Comparison of ENCODE assay signal across 32 cellular contexts in the genomic region with DNA sequence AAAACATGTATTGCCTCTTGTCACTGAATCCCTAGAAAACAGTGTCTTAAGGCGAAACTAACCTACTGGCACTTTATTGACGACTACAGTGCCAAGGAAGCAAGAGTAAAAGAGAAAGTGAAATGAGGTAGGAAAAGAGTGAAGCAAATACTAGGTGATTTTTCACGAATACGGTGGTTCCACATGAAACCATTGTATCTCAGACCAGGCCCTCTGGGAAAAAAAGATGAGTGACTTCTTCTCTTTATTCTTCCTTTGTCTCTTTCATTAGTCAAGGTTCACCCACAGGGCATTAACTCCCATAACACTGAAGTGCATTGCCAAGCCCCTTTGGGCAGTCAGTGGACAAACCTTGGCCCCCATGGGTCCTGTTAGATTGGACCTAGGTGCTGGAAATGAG. TPM values are rescaled to one million over a fixed set of nuclear protein-coding genes. Genes with fewer than 3 reads are reported as not detected.
DNase-seq lines count a peak whose midpoint lies in the region; ATAC-seq, FAIRE-seq and TF ChIP-seq lines count a peak whose summit lies in the region.
"Had no signal": no experiment of that assay in that cellular context is flagged by ENCODE, and none has a peak within 500 bp of the region (broad histone marks: within the 10 kb centered on the region; RNA-seq: fewer than 3 reads in every experiment).

No MANE protein-coding gene starts in this region.

- TF ChIP-seq EP300 in K562 (IDR thresholded peaks at IDR 0.05; ENCODE audit: low read length) = no peak

- no peak overlapping the region for H3K4me2 ChIP-seq in K562 (ENCODE audit: insufficient read depth, low read length)

- H3K4me3 ChIP-seq in K562 = no peak overlapping the region
- no peak overlapping the region for H3K4me3 ChIP-seq in heart right ventricle
- no peak overlapping the region for H3K4me3 ChIP-seq in endodermal cell (ENCODE audit: low read length)
- H3K4me3 ChIP-seq: pancreas, upper lobe of right lung had no signal

- H3K36me3 ChIP-seq in K562 (ENCODE audit: control insufficient read depth, insufficient read depth, low read length) (no peaks in the 10 kb centered on the region), heart right ventricle (no peaks in the 10 kb centered on the region), endodermal cell (ENCODE audit: control insufficient read depth, insufficient read depth, low read length) (no peaks in the 10 kb centered on the region)
- H3K36me3 ChIP-seq: pancreas, upper lobe of right lung had no signal

- in situ Hi-C loops in K562 (cut with MboI) = no loop called here

- 48% methylated on average over 4 of the region's 4 CpGs for WGBS in K562 (ENCODE audit: insufficient coverage, low coverage, missing lambda C conversion rate)
- WGBS in heart right ventricle, 2 donors = 88 to 91% methylated on average over 4 of the region's 4 CpGs
- 86 to 97% methylated on average over 4 of the region's 4 CpGs for WGBS in endodermal cell (ENCODE audit: insufficient coverage in 1 of 2, insufficient read length in 1 of 2), 2 experiments

- FAIRE-seq in GM18507 (lab: Jason Lieb, UNC) (peak; percentile 81), K562 (lab: Jason Lieb, UNC) (no peak)
- FAIRE-seq: D721Med, islet of Langerhans, pancreas had no signal

- H3K27ac ChIP-seq in K562 (ENCODE audit: extremely low read depth, low read depth, low read length) (no peak overlapping the region), heart right ventricle (no peak overlapping the region), endodermal cell (ENCODE audit: low read depth, low read length) (no peak overlapping the region)
- H3K27ac ChIP-seq: pancreas, upper lobe of right lung had no signal

- peaks cover 0 to 15% of the 10 kb centered on the region in 2 experiments; a peak in 2 of 5 replicates for H3K4me1 ChIP-seq in K562 (replicated peaks in 1 of 2; ENCODE audit: control insufficient read depth in 2 of 2, insufficient read depth in 2 of 2, low read length in 2 of 2)
- peaks cover 0 to 16% (median 0%) of the 10 kb centered on the region in 9 donors for H3K4me1 ChIP-seq in heart right ventricle
- H3K4me1 ChIP-seq in endodermal cell (ENCODE audit: control insufficient read depth, insufficient read depth, low read length) = no peaks in the 10 kb centered on the region
- H3K4me1 ChIP-seq: pancreas, upper lobe of right lung had no signal

- BruUV-seq in K562 (replicated peaks; lab: Mats Ljungman, UMichigan) = no TSS peak

- TF ChIP-seq POLR2A in K562 (conservative IDR thresholded peaks at IDR 0.05) = no peak

- H3K27me3 ChIP-seq in K562 (ENCODE audit: control insufficient read depth in 2 of 2, insufficient read depth in 2 of 2, low read length in 2 of 2) = no peaks in the 10 kb centered on the region
- H3K27me3 ChIP-seq in heart right ventricle = no peaks in the 10 kb centered on the region
- no peaks in the 10 kb centered on the region for H3K27me3 ChIP-seq in endodermal cell (ENCODE audit: control insufficient read depth, insufficient read depth, low read length, poor library complexity, severe bottlenecking)
- H3K27me3 ChIP-seq: pancreas, upper lobe of right lung had no signal

- H3K9me3 ChIP-seq in K562 (replicated peaks; ENCODE audit: control insufficient read depth, insufficient read depth, low read depth, low read length) (no peaks in the 10 kb centered on the region), heart right ventricle (no peaks in the 10 kb centered on the region), endodermal cell (ENCODE audit: control insufficient read depth, low read length) (no peaks in the 10 kb centered on the region)
- H3K9me3 ChIP-seq: pancreas, upper lobe of right lung had no signal

- CTCF ChIA-PET in K562 (lab: Yijun Ruan, JAX; ENCODE audit: low intra/inter-chr PET ratio) = no interaction called here

- no peak overlapping the region for H3K27ac Mint-ChIP-seq in endodermal cell
- H3K27ac Mint-ChIP-seq: activated CD4-positive, alpha-beta T cell treated with anti-CD3 and anti-CD28 coated beads for 36 hours; activated CD8-positive, alpha-beta T cell treated with anti-CD3 and anti-CD28 coated beads for 36 hours; activated naive CD4-positive, alpha-beta T cell treated with anti-CD3 and anti-CD28 coated beads, Interleukin-2, amount 50 U/mL, for 24 hours; CD4-positive, alpha-beta memory T cell; dendritic cell treated with granulocyte-macrophage colony-stimulating factor and Interleukin-4, amounts not matched to agents 40 ng/mL and 50 ng/mL, for 4 days; IgD-negative memory B cell had no signal

- H3K4me1 Mint-ChIP-seq in endodermal cell = peaks cover 6% of the 10 kb centered on the region
- H3K4me1 Mint-ChIP-seq: activated naive CD4-positive, alpha-beta T cell treated with anti-CD3 and anti-CD28 coated beads, Interleukin-2, amount 50 U/mL, for 24 hours; CD4-positive, alpha-beta memory T cell had no signal

- intact Hi-C loops in K562 (cut with micrococcal nuclease) (no loop called here), heart right ventricle (cut with DNase I) (no loop called here)

- no peaks in the 10 kb centered on the region for H3K9me1 ChIP-seq in K562 (ENCODE audit: control insufficient read depth, insufficient read depth, low read length)

- H3K36me3 Mint-ChIP-seq in endodermal cell (ENCODE audit: low read depth) = no peaks in the 10 kb centered on the region
- H3K36me3 Mint-ChIP-seq: activated naive CD4-positive, alpha-beta T cell treated with anti-CD3 and anti-CD28 coated beads, Interleukin-2, amount 50 U/mL, for 24 hours; brain; CD4-positive, alpha-beta memory T cell had no signal

- H3K27me3 Mint-ChIP-seq in endodermal cell (ENCODE audit: insufficient read depth) = peaks cover 2% of the 10 kb centered on the region
- H3K27me3 Mint-ChIP-seq: IgD-negative memory B cell had no signal

- no peak overlapping the region for H3K4me3 Mint-ChIP-seq in endodermal cell
- H3K4me3 Mint-ChIP-seq: activated CD4-positive, alpha-beta T cell treated with anti-CD3 and anti-CD28 coated beads for 36 hours; activated CD8-positive, alpha-beta T cell treated with anti-CD3 and anti-CD28 coated beads for 36 hours; activated naive CD4-positive, alpha-beta T cell treated with anti-CD3 and anti-CD28 coated beads, Interleukin-2, amount 50 U/mL, for 24 hours; brain; CD4-positive, alpha-beta memory T cell; dendritic cell treated with granulocyte-macrophage colony-stimulating factor and Interleukin-4, amounts not matched to agents 40 ng/mL and 50 ng/mL, for 4 days; IgD-negative memory B cell; neural crest cell had no signal

- peak; percentile 32 for ATAC-seq in GM19463 (IDR thresholded peaks at IDR 0.05; ENCODE audit: unreplicated experiment)
- peak; percentile 44 for ATAC-seq in HG03066 (IDR thresholded peaks at IDR 0.05; ENCODE audit: low read depth, unreplicated experiment)
- no peak for ATAC-seq in K562
- no peak for ATAC-seq in heart right ventricle
- ATAC-seq: esophagus mucosa, left lobe of liver, pancreas, upper lobe of right lung had no signal

- no peak for DNase-seq in GM18507 (ENCODE audit: extremely low spot score, insufficient read length, low read depth)
- no peak for DNase-seq in K562 (ENCODE audit: extremely low read depth in 1 of 4, low spot score in 3 of 4)
- DNase-seq in GM03348 (ENCODE audit: low spot score) = no peak
- no peak for DNase-seq in A172 (ENCODE audit: low spot score)
- DNase-seq in heart right ventricle = no peak
- no peak for DNase-seq in endodermal cell
- DNase-seq: activated CD4-positive, alpha-beta T cell treated with anti-CD3 and anti-CD28 coated beads for 36 hours; activated CD8-positive, alpha-beta T cell treated with anti-CD3 and anti-CD28 coated beads for 36 hours; amniotic stem cell; CD4-positive, alpha-beta memory T cell; mesendoderm; NCI-H2107; NCI-H345; NCI-H774; pancreas; retina; stimulated activated naive CD4-positive, alpha-beta T cell treated with Interleukin-2 at 50 U/mL for 16 hours; T-helper 9 cell; upper lobe of right lung had no signal

- TF ChIP-seq CTCF in K562 (IDR thresholded peaks at IDR 0.05 in 2 of 3, conservative IDR thresholded peaks at IDR 0.05 in 1 of 3; ENCODE audit: insufficient read depth in 2 of 3, low read depth in 1 of 3, low read length in 3 of 3) (no peak), heart right ventricle (IDR thresholded peaks at IDR 0.05) (no peak), endodermal cell (conservative IDR thresholded peaks at IDR 0.05) (no peak)

- no peak for TF ChIP-seq RAD21 in K562 (CRISPR knock-in tag; conservative IDR thresholded peaks at IDR 0.05 in 1 of 2, IDR thresholded peaks at IDR 0.05 in 1 of 2)

- POLR2A ChIA-PET in K562 (lab: Yijun Ruan, JAX) = interaction anchor here (2.1 kb wide), 1 partner anchor 12 kb away, joined by 6 read pairs; no protein-coding TSS in a partner anchor

- H3K9me3 Mint-ChIP-seq in endodermal cell = no peaks in the 10 kb centered on the region
- H3K9me3 Mint-ChIP-seq: activated naive CD4-positive, alpha-beta T cell treated with anti-CD3 and anti-CD28 coated beads, Interleukin-2, amount 50 U/mL, for 24 hours; brain; dendritic cell treated with granulocyte-macrophage colony-stimulating factor and Interleukin-4, amounts not matched to agents 40 ng/mL and 50 ng/mL, for 4 days; neural crest cell had no signal

- no peaks in the 10 kb centered on the region for H3K79me2 ChIP-seq in K562 (ENCODE audit: control insufficient read depth, insufficient read depth, low read length)

- H2AFZ ChIP-seq in K562 (ENCODE audit: low read depth, low read length) = peak overlapping the region; percentile 4; the same call in 1 of the 2 replicates

- H3K9ac ChIP-seq in K562 (ENCODE audit: insufficient read depth in 1 of 2, low read depth in 2 of 2, low read length in 2 of 2) (no peak overlapping the region), endodermal cell (ENCODE audit: extremely low read depth, low read length, poor library complexity, severe bottlenecking) (no peak overlapping the region)

- H4K20me1 ChIP-seq in K562 (replicated peaks; ENCODE audit: control insufficient read depth, insufficient read depth, low read length) = no peaks in the 10 kb centered on the region

RNA-seq across cellular contexts. Expression of a gene that starts 16.2 kb away (rescaled TPM):
- 22.2 and 81.4 TPM in 2 replicates for total RNA-seq in K562 (2011; cell fraction: chromatin; rRNA removed; ENCODE audit: low replicate concordance)
- total RNA-seq in K562 (2011; cell fraction: nucleolus; rRNA removed) = 6.7 and 10.3 TPM in 2 replicates
- total RNA-seq in K562 (2011; cell fraction: nucleoplasm; rRNA removed) = 21.9 and 60.5 TPM in 2 replicates
- total RNA-seq in K562 (2014; rRNA removed) = 10.4 and 12.6 TPM in 2 replicates
- 30.2 and 36.7 TPM in 2 replicates for total RNA-seq in K562 (2014; rRNA removed; fragmentation: Illumina TruSeq; extraction: Trizol)
- 16.7 and 17.8 TPM in 2 replicates for total RNA-seq in K562 (2015; rRNA removed; fragmentation: Illumina TruSeq; extraction: Trizol)
- total RNA-seq in K562 (2021) = 16.1 and 20.4 TPM in 2 replicates
- 5.1 and 12.7 TPM in 2 replicates for polyA plus RNA-seq in K562 (2011; rRNA removed)
- 1.9 and 2.4 TPM in 2 replicates for polyA plus RNA-seq in K562 (2011; cell fraction: cytosol; rRNA removed)
- polyA plus RNA-seq in K562 (2011; cell fraction: nucleus; rRNA removed) = 4.5 and 6.4 TPM in 2 replicates
- polyA plus RNA-seq in K562 (2012) = 5.6 and 6.9 TPM in 2 replicates
- polyA plus RNA-seq in K562 (2014; fragmentation: Illumina TruSeq; extraction: Trizol) = 9.1 and 9.6 TPM in 2 replicates
- polyA plus RNA-seq in K562 (2014; fragmentation: Nextera tagmentation; extraction: Ambion mirVana) = 1 to 10 TPM; 7.5 to 8.6 TPM
- 4.4 and 5.9 TPM in 2 replicates for polyA plus RNA-seq in K562 (2014; rRNA removed)
- 25.1 and 40.4 TPM in 2 replicates for polyA minus RNA-seq in K562 (2011; rRNA and poly(A)+ RNA removed)
- polyA minus RNA-seq in K562 (2011; cell fraction: cytosol; rRNA and poly(A)+ RNA removed) = 9.4 and 19.5 TPM in 2 replicates
- 13.6 and 17.3 TPM in 2 replicates for polyA minus RNA-seq in K562 (2011; cell fraction: nucleus; rRNA and poly(A)+ RNA removed)
- 0.05 TPM in 1 of 2 replicates, not detected in the other for total RNA-seq in A172 (2014; rRNA removed; shearing (Covaris generic))
- under 1 TPM in 7 of 10 donors, not detected in 3; 0.02 to 0.82 (median 0.26) TPM for total RNA-seq in heart right ventricle
- polyA plus RNA-seq in heart right ventricle = under 1 TPM in 1 of 2 donors, not detected in 1; under 0.01 TPM
- total RNA-seq in endodermal cell = 1 to 10 TPM; 1.4 to 2.0 TPM
- 0.32 TPM for polyA plus RNA-seq in endodermal cell (2013, experiment 1 of 2)
- polyA plus RNA-seq in endodermal cell (2013, experiment 2 of 2) = 0.17 TPM
- total RNA-seq: A673, skeletal muscle tissue had no signal

Comparison
In these comparisons a context has a peak if more than half of its experiments do, and no peak if none do; other contexts are left out.
1. ATAC-seq: peak in GM19463 (single experiment) and HG03066 (single experiment); none in K562 (single experiment) and heart right ventricle (0 of 8).